In the genomic region with DNA sequence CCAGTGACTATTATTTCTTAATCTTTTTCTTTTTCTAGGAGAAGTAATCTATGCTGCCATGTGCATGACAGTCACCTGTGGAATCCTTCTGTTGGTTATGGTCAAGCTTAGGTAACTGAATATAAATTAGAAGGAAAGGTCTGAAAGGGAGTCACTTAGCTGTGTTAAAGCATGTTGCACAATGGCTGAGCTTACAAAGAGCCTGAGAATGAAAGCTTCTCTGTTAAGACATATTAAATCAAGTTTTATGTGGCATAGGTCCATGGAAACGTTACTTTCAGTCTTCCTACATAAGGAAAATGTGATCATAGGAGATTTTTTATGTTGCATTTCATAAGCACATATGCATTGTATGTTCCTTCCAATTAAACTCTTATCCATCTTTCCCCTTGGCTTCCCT, we compare ENCODE assay signal across 19 cellular contexts.
DNase-seq lines count a peak whose midpoint lies in the region; ATAC-seq and TF ChIP-seq lines count a peak whose summit lies in the region.
"Had no signal": no experiment of that assay in that cellular context is flagged by ENCODE, and none has a peak within 500 bp of the region (broad histone marks: within the 10 kb centered on the region; RNA-seq: fewer than 3 reads in every experiment).

No MANE protein-coding gene starts in this region.

- H3K9me3 ChIP-seq in HEK293 (ENCODE audit: control insufficient read depth, insufficient read depth, low read depth, low read length) (no peaks in the 10 kb centered on the region), trophoblast cell (ENCODE audit: insufficient read depth, low read depth, low read length) (no peaks in the 10 kb centered on the region)
- H3K9me3 ChIP-seq: BE2C, MG63, SK-N-SH had no signal

- no peak overlapping the region for H3K23ac ChIP-seq in trophoblast cell (ENCODE audit: low read length)
- H3K23ac ChIP-seq in mesendoderm (ENCODE audit: low read length): no peak overlapping the region

- H3K79me1 ChIP-seq in trophoblast cell (ENCODE audit: low read length) (no peaks in the 10 kb centered on the region), mesendoderm (ENCODE audit: low read length) (no peaks in the 10 kb centered on the region)

- H3K27ac ChIP-seq in HEK293 (ENCODE audit: extremely low read depth, low read depth, low read length) (no peak overlapping the region), trophoblast cell (ENCODE audit: low read depth, low read length) (no peak overlapping the region), mesendoderm (ENCODE audit: low read depth, low read length) (no peak overlapping the region)

- H4K12ac ChIP-seq in trophoblast cell (ENCODE audit: low read depth, low read length): no peak overlapping the region

- H3K18ac ChIP-seq in trophoblast cell (ENCODE audit: low read length) (no peak overlapping the region), mesendoderm (ENCODE audit: low read length) (no peak overlapping the region)

- CTCF ChIA-PET in HEK293 (lab: Yijun Ruan, JAX): no interaction called here

- H3K9ac ChIP-seq in trophoblast cell (ENCODE audit: low read length) (no peak overlapping the region), mesendoderm (ENCODE audit: low read length) (no peak overlapping the region)
- H3K9ac ChIP-seq: SK-N-SH had no signal

- H3K4ac ChIP-seq in trophoblast cell (ENCODE audit: low read depth, low read length): no peak overlapping the region
- no peak overlapping the region for H3K4ac ChIP-seq in mesendoderm (ENCODE audit: low read depth, low read length)

- no peak overlapping the region for H3K4me3 ChIP-seq in HEK293 (ENCODE audit: low read depth, low read length)
- H3K4me3 ChIP-seq in fibroblast of mammary gland (ENCODE audit: control insufficient read depth, low read depth, low read length): no peak overlapping the region
- no peak overlapping the region for H3K4me3 ChIP-seq in trophoblast cell (ENCODE audit: low read depth, low read length)
- no peak overlapping the region for H3K4me3 ChIP-seq in mesendoderm (ENCODE audit: low read length)
- H3K4me3 ChIP-seq: MG63 had no signal

- no CpG with 5 or more reads among the region's 1 CpG for WGBS in trophoblast cell (ENCODE audit: extremely low coverage, insufficient coverage, insufficient read length)
- WGBS in mesendoderm (ENCODE audit: extremely low coverage, insufficient coverage, low lambda C conversion rate): no CpG with 5 or more reads among the region's 1 CpG

- H3K14ac ChIP-seq in trophoblast cell (ENCODE audit: low read length): no peak overlapping the region

- POLR2A ChIA-PET in HEK293 (lab: Yijun Ruan, JAX): no interaction called here

- H2BK12ac ChIP-seq in trophoblast cell (ENCODE audit: low read length): no peak overlapping the region

- ATAC-seq in HG03159 (IDR thresholded peaks at IDR 0.05; ENCODE audit: unreplicated experiment): no peak
- ATAC-seq: Panc1 had no signal

- no peak overlapping the region for H2BK15ac ChIP-seq in mesendoderm (replicated peaks; ENCODE audit: low read depth)

- H3K4me2 ChIP-seq in trophoblast cell (ENCODE audit: low read length) (no peak overlapping the region), mesendoderm (ENCODE audit: low read length) (no peak overlapping the region)
- H3K4me2 ChIP-seq: SK-N-SH had no signal

- TF ChIP-seq CTCF in HEK293 (tag by site-specific recombination; IDR thresholded peaks at IDR 0.05) (no peak), fibroblast of mammary gland (conservative IDR thresholded peaks at IDR 0.05; ENCODE audit: control insufficient read depth, insufficient read depth, low read depth, low read length) (no peak)

- no peak overlapping the region for H2AFZ ChIP-seq in trophoblast cell (ENCODE audit: insufficient read depth, low read length, poor library complexity)

- H3K56ac ChIP-seq in mesendoderm (ENCODE audit: low read length): no peak overlapping the region

- peak; percentile 87 for DNase-seq in amniotic epithelial cell (ENCODE audit: low read depth)
- peak; percentile 3 for DNase-seq in fibroblast of mammary gland (ENCODE audit: low read depth)
- peak; percentile 18 to 62 for DNase-seq in trophoblast cell
- no peak for DNase-seq in T-helper 2 cell
- no peak for DNase-seq in mesendoderm
- DNase-seq: BE2C, EL, Kasumi-1, MG63, NCI-H1417, NCI-H1694 treated with DMSO at 0.1 percent for 48 hours, NCI-H2227 treated with DMSO at 0.1 percent for 48 hours, NCI-H510A treated with DMSO at 0.1 percent for 48 hours, NCI-H748 treated with DMSO at 0.1 percent for 48 hours, SIG-M5, SK-N-SH had no signal

- H3K27me3 ChIP-seq in trophoblast cell (ENCODE audit: insufficient read depth, low read length) (no peaks in the 10 kb centered on the region), mesendoderm (ENCODE audit: insufficient read depth, low read length, poor library complexity) (no peaks in the 10 kb centered on the region)
- H3K27me3 ChIP-seq: BE2C, MG63 had no signal

- H4K91ac ChIP-seq in trophoblast cell (ENCODE audit: low read depth, low read length): no peak overlapping the region

- H4K8ac ChIP-seq in trophoblast cell (ENCODE audit: low read depth, low read length) (no peak overlapping the region), mesendoderm (ENCODE audit: low read depth, low read length) (no peak overlapping the region)

- no peaks in the 10 kb centered on the region for H3K36me3 ChIP-seq in HEK293 (ENCODE audit: control insufficient read depth in 2 of 2, insufficient read depth in 1 of 2, low read length in 2 of 2)
- H3K36me3 ChIP-seq in trophoblast cell (ENCODE audit: control insufficient read depth in 1 of 2, insufficient read depth in 2 of 2, low read length in 2 of 2): no peaks in the 10 kb centered on the region
- H3K36me3 ChIP-seq in mesendoderm (ENCODE audit: control insufficient read depth, insufficient read depth, low read length): no peaks in the 10 kb centered on the region
- H3K36me3 ChIP-seq: BE2C, MG63 had no signal

- H3K4me1 ChIP-seq in HEK293 (ENCODE audit: control insufficient read depth, insufficient read depth, low read length) (peaks cover 9% of the 10 kb centered on the region), trophoblast cell (ENCODE audit: control insufficient read depth in 1 of 2, insufficient read depth in 2 of 2, low read length in 2 of 2) (no peaks in the 10 kb centered on the region), mesendoderm (ENCODE audit: control insufficient read depth, low read depth, low read length) (no peaks in the 10 kb centered on the region)
- H3K4me1 ChIP-seq: BE2C had no signal

- no peaks in the 10 kb centered on the region for H3K79me2 ChIP-seq in trophoblast cell (ENCODE audit: control insufficient read depth, insufficient read depth, low read length, poor library complexity)
- H3K79me2 ChIP-seq in mesendoderm (ENCODE audit: control insufficient read depth, insufficient read depth, low read length): no peaks in the 10 kb centered on the region

- no peak overlapping the region for H2AK5ac ChIP-seq in trophoblast cell (ENCODE audit: low read length)
- no peak overlapping the region for H2AK5ac ChIP-seq in mesendoderm (ENCODE audit: low read length)

- no peak overlapping the region for H2BK5ac ChIP-seq in trophoblast cell (ENCODE audit: low read depth, low read length, poor library complexity)
- H2BK5ac ChIP-seq in mesendoderm (ENCODE audit: low read length): no peak overlapping the region

- H4K5ac ChIP-seq in mesendoderm (ENCODE audit: low read length): no peak overlapping the region

- H2BK120ac ChIP-seq in trophoblast cell (ENCODE audit: insufficient read depth, low read length, poor library complexity) (no peak overlapping the region), mesendoderm (ENCODE audit: low read depth, low read length) (no peak overlapping the region)

TF ChIP-seq in HEK293, 187 proteins besides CTCF, POLR2A, EP300 and RAD21:
- TF ChIP-seq MEIS1 (CRISPR knock-in tag; IDR thresholded peaks at IDR 0.05; ENCODE audit: borderline replicate concordance) (no peak), ZNF362 (tag by site-specific recombination; IDR thresholded peaks at IDR 0.05) (no peak), SCRT2 (tag by site-specific recombination; IDR thresholded peaks at IDR 0.05) (0 out of 2 replicates have a peak, but pooled peaks have one; percentile 30), ZNF548 (tag by site-specific recombination; IDR thresholded peaks at IDR 0.05) (no peak), ZNF394 (tag by site-specific recombination; IDR thresholded peaks at IDR 0.05; ENCODE audit: borderline replicate concordance) (no peak), GFI1B (tag by site-specific recombination; IDR thresholded peaks at IDR 0.05) (no peak), ZNF558 (tag by site-specific recombination; IDR thresholded peaks at IDR 0.05) (no peak)
TF ChIP-seq in HEK293: peak in this region for 1.

Comparison
In these comparisons a context has a peak if more than half of its experiments do, and no peak if none do; other contexts are left out.
1. DNase-seq: peak in amniotic epithelial cell (single experiment), fibroblast of mammary gland (single experiment) and trophoblast cell (2 of 2); none in T-helper 2 cell (0 of 5) and mesendoderm (single experiment).